In the genomic region with DNA sequence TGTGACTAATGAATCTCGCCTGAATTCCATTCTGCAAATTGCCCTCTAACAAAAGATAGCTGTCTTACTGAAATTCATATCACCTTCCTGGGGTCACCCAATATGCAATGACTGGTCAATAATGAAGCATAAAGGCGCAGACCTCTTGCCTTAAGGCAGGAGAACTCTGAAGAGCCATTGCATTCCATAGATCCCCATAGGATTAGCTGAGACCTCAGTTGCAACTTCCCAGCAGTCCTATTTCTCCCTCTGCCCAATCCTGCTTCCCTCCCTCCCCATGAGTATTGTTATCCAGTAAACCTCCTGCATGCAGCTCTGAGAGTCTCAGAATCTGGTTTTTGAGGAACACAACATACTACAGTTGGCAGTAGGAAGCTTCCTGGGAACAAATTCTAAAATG, we compare ENCODE assay signal across 18 cellular contexts.
"Had no signal": no experiment of that assay in that cellular context is flagged by ENCODE, and none has a peak within 500 bp of the region (broad histone marks: within the 10 kb centered on the region; RNA-seq: fewer than 3 reads in every experiment).

No MANE protein-coding gene starts in this region.

- H3K79me2 ChIP-seq: hepatocyte had no signal

- H3K9me3 ChIP-seq: colonic mucosa, esophagus muscularis mucosa, gastroesophageal sphincter, left lung, lower lobe of right lung had no signal

- H3K4me3 Mint-ChIP-seq: dendritic cell treated with granulocyte-macrophage colony-stimulating factor and Interleukin-4, amounts not matched to agents 40 ng/mL and 50 ng/mL, for 4 days; naive thymus-derived CD4-positive, alpha-beta T cell had no signal

- H3K4me3 ChIP-seq: colonic mucosa, esophagus muscularis mucosa, gastroesophageal sphincter, heart left ventricle, hepatocyte, left lung, lower lobe of right lung had no signal

- H3K4me2 ChIP-seq: hepatocyte had no signal

- H3K27me3 ChIP-seq: colonic mucosa, esophagus muscularis mucosa, foreskin keratinocyte, gastroesophageal sphincter, heart left ventricle, hepatocyte, left lung had no signal

- H3K36me3 Mint-ChIP-seq: naive thymus-derived CD4-positive, alpha-beta T cell had no signal

- ATAC-seq: foreskin keratinocyte; gastroesophageal sphincter; heart left ventricle; left cardiac atrium; left lung; left ventricle myocardium superior; lower lobe of right lung; naive thymus-derived CD4-positive, alpha-beta T cell had no signal

- H3K4me1 ChIP-seq: colonic mucosa, esophagus muscularis mucosa, foreskin keratinocyte, gastroesophageal sphincter, heart left ventricle, left lung, lower lobe of right lung had no signal

- DNase-seq: colonic mucosa; cortex of kidney; effector CD4-positive, alpha-beta T cell; effector memory CD4-positive, alpha-beta T cell; foreskin keratinocyte; heart left ventricle; hypothalamus; left cardiac atrium; left lung; left ventricle myocardium superior; lower lobe of right lung; mesenchymal stem cell; midbrain; naive thymus-derived CD4-positive, alpha-beta T cell had no signal

- H3K27me3 Mint-ChIP-seq: dendritic cell treated with granulocyte-macrophage colony-stimulating factor and Interleukin-4, amounts not matched to agents 40 ng/mL and 50 ng/mL, for 4 days; naive thymus-derived CD4-positive, alpha-beta T cell had no signal

- H3K27ac Mint-ChIP-seq: dendritic cell treated with granulocyte-macrophage colony-stimulating factor and Interleukin-4, amounts not matched to agents 40 ng/mL and 50 ng/mL, for 4 days; naive thymus-derived CD4-positive, alpha-beta T cell had no signal

- H3K36me3 ChIP-seq: colonic mucosa, esophagus muscularis mucosa, gastroesophageal sphincter, heart left ventricle, left lung, lower lobe of right lung had no signal

- H3K27ac ChIP-seq: colonic mucosa, esophagus muscularis mucosa, foreskin keratinocyte, gastroesophageal sphincter, heart left ventricle, hepatocyte, left lung, lower lobe of right lung had no signal

- H2AFZ ChIP-seq: hepatocyte had no signal

- H3K4me1 Mint-ChIP-seq: naive thymus-derived CD4-positive, alpha-beta T cell had no signal
